8 cellular contexts compared by ENCODE assay signal in the genomic region with DNA sequence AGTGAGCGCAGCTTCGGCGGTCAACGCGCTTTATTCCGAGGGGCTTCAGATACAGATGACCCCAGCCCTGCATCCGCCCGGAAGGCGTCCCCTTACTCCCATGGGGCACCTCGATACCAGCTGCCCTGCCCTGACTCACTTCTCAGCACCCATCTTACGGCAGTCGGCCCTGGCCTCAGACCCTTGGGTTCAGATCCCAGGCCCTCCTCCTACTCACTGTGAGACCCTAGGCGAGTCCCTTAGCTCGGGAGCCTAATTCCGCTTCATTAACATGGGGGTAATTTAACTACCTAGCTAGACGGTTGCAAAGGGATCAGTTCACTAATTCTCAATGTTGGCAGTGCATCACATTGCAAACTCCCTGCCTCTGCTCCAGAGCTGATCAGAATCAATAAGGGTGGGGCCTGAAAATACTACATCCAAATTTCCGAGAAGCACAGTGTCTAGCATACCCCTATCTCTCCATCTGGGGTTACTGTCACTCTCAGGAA. TPM values are rescaled to one million over a fixed set of nuclear protein-coding genes. Genes with fewer than 3 reads are reported as not detected.
DNase-seq lines count a peak whose midpoint lies in the region; ATAC-seq and TF ChIP-seq lines count a peak whose summit lies in the region.

No MANE protein-coding gene starts in this region.

- peaks cover 5% of the 10 kb centered on the region for H3K36me3 Mint-ChIP-seq in memory B cell

- H3K9me3 Mint-ChIP-seq in memory B cell: no peaks in the 10 kb centered on the region

- H3K4me3 Mint-ChIP-seq in memory B cell: peak overlapping the region; percentile 98

- WGBS in upper lobe of left lung, 2 donors: 4 to 11% methylated on average over 7 to 12 of the region's 17 CpGs

- H3K27ac ChIP-seq in Karpas-422 (ENCODE audit: low read length) (peak overlapping the region; percentile 76), breast epithelium (peak overlapping the region; percentile 91 to 99), upper lobe of left lung (peak overlapping the region; percentile 96 to 97 (median 96))

- H3K9me2 ChIP-seq in Karpas-422 (replicated peaks; ENCODE audit: insufficient read depth, low read length): no peaks in the 10 kb centered on the region

- H4K20me1 ChIP-seq in Karpas-422 (ENCODE audit: insufficient read depth, low read depth, low read length): no peaks in the 10 kb centered on the region; the same call in 1 of the 2 replicates

- intact Hi-C loops in breast epithelium (cut with DNase I; ENCODE audit: low total_unique reads): no loop called here

- H3K4me3 ChIP-seq in AG10803 (ENCODE audit: low read length) (peak overlapping the region; percentile 79), Karpas-422 (ENCODE audit: low read length) (peak overlapping the region; percentile 80), breast epithelium (peak overlapping the region; percentile 89 to 91 (median 91)), upper lobe of left lung (peak overlapping the region; percentile 81 to 96 (median 94))

- peak overlapping the region; percentile 99 for H3K27ac Mint-ChIP-seq in memory B cell

- no peaks in the 10 kb centered on the region for H3K27me3 Mint-ChIP-seq in memory B cell

- H3K79me2 ChIP-seq in Karpas-422 (ENCODE audit: low read length): peaks cover 56% of the 10 kb centered on the region

- TF ChIP-seq POLR2A in breast epithelium (IDR thresholded peaks at IDR 0.05) (no peak), upper lobe of left lung (IDR thresholded peaks at IDR 0.05) (peak in 1 of 4 donors; percentile 6)

- H3K4me1 ChIP-seq in Karpas-422 (ENCODE audit: low read length): peaks cover 64% of the 10 kb centered on the region
- peaks cover 5 to 8% of the 10 kb centered on the region in 2 donors for H3K4me1 ChIP-seq in breast epithelium
- H3K4me1 ChIP-seq in upper lobe of left lung: peaks cover 45 to 68% (median 51%) of the 10 kb centered on the region in 4 donors

- no peak for ATAC-seq in memory B cell (ENCODE audit: low read depth)
- peak in 1 of 2 donors; percentile 3 for ATAC-seq in upper lobe of left lung (ENCODE audit: low FRiP score in 2 of 2)
- no peak for ATAC-seq in HG03175 (IDR thresholded peaks at IDR 0.05; ENCODE audit: unreplicated experiment)

- H3K27me3 ChIP-seq in Karpas-422 (ENCODE audit: low read length): no peaks in the 10 kb centered on the region
- no peaks in the 10 kb centered on the region for H3K27me3 ChIP-seq in breast epithelium
- no peaks in the 10 kb centered on the region for H3K27me3 ChIP-seq in upper lobe of left lung

- no peak for TF ChIP-seq EP300 in upper lobe of left lung (IDR thresholded peaks at IDR 0.05)

- H2AFZ ChIP-seq in Karpas-422 (ENCODE audit: low read length): peak overlapping the region; percentile 4; the same call in 1 of the 2 replicates

- H3K36me3 ChIP-seq in Karpas-422 (ENCODE audit: insufficient read depth, low read length) (peaks cover 9% of the 10 kb centered on the region; the same call in 1 of the 2 replicates), breast epithelium (no peaks in the 10 kb centered on the region), upper lobe of left lung (no peaks in the 10 kb centered on the region)

- peak overlapping the region; percentile 90 for H3K9ac ChIP-seq in Karpas-422 (ENCODE audit: low read length)

- H3K4me2 ChIP-seq in Karpas-422 (ENCODE audit: low read depth, low read length, poor library complexity, severe bottlenecking): peak overlapping the region; percentile 76

- peaks cover 47% of the 10 kb centered on the region for H3K4me1 Mint-ChIP-seq in memory B cell

- H3K9me3 ChIP-seq in Karpas-422 (ENCODE audit: low read length) (no peaks in the 10 kb centered on the region), breast epithelium (no peaks in the 10 kb centered on the region), upper lobe of left lung (no peaks in the 10 kb centered on the region)

- DNase-seq in AG10803 (ENCODE audit: low read depth) (no peak), Karpas-422 (peak; percentile 88), breast epithelium (ENCODE audit: low spot score in 2 of 2) (no peak), memory B cell (ENCODE audit: low spot score in 2 of 2) (no peak), upper lobe of left lung (no peak), germinal center (ENCODE audit: low spot score) (no peak)
- no peak for DNase-seq in effector CD8-positive, alpha-beta T cell (lab: John Stamatoyannopoulos, UW)

- no peak for TF ChIP-seq CTCF in AG10803 (conservative IDR thresholded peaks at IDR 0.05; ENCODE audit: low read length)
- no peak for TF ChIP-seq CTCF in breast epithelium (IDR thresholded peaks at IDR 0.05)
- TF ChIP-seq CTCF in upper lobe of left lung (IDR thresholded peaks at IDR 0.05): no peak

RNA-seq across cellular contexts. Expression of gene FLOT2, which starts 0.3 kb away (rescaled TPM):
- total RNA-seq in Karpas-422 (2014; rRNA removed; shearing (Covaris generic); ENCODE audit: low replicate concordance): 35.8 and 57.8 TPM in 2 replicates
- total RNA-seq in breast epithelium: 10 to 100 TPM; 49.8 to 78.3 (median 56.9) TPM
- 100 to 1,000 TPM in 2 of 6 donors, 10 to 100 TPM in 4; 75.4 to 211 (median 85.8) TPM for total RNA-seq in upper lobe of left lung

RNA-seq across cellular contexts. Expression of gene DHRS13, which starts 5.1 kb away (rescaled TPM):
- total RNA-seq in Karpas-422 (2014; rRNA removed; shearing (Covaris generic); ENCODE audit: low replicate concordance): 12.9 and 26.5 TPM in 2 replicates
- 10 to 100 TPM in 2 of 3 donors, 1 to 10 TPM in 1; 3.2 to 20.6 (median 14.2) TPM for total RNA-seq in breast epithelium
- total RNA-seq in upper lobe of left lung: 10 to 100 TPM in 5 of 6 donors, 1 to 10 TPM in 1; 2.1 to 21.8 (median 15.0) TPM

RNA-seq across cellular contexts. Expression of gene ERAL1, which starts 43.0 kb away (rescaled TPM):
- 19.5 and 46.2 TPM in 2 replicates for total RNA-seq in Karpas-422 (2014; rRNA removed; shearing (Covaris generic); ENCODE audit: low replicate concordance)
- total RNA-seq in breast epithelium (10 to 100 TPM; 24.3 to 51.2 (median 26.4) TPM), upper lobe of left lung (10 to 100 TPM; 22.4 to 41.3 (median 27.7) TPM)

RNA-seq across cellular contexts. Expression of gene PHF12, which starts 53.5 kb away (rescaled TPM):
- 38.3 and 44.6 TPM in 2 replicates for total RNA-seq in Karpas-422 (2014; rRNA removed; shearing (Covaris generic); ENCODE audit: low replicate concordance)
- total RNA-seq in breast epithelium: 10 to 100 TPM; 32.2 to 42.9 (median 40.3) TPM
- 100 to 1,000 TPM in 1 of 6 donors, 10 to 100 TPM in 5; 38.8 to 103 (median 62.7) TPM for total RNA-seq in upper lobe of left lung

RNA-seq across cellular contexts. Expression of gene FAM222B, which starts 55.2 kb away (rescaled TPM):
- 8.0 and 9.6 TPM in 2 replicates for total RNA-seq in Karpas-422 (2014; rRNA removed; shearing (Covaris generic); ENCODE audit: low replicate concordance)
- total RNA-seq in breast epithelium (10 to 100 TPM in 2 of 3 donors, 1 to 10 TPM in 1; 9.7 to 12.0 (median 10.5) TPM), upper lobe of left lung (10 to 100 TPM; 16.8 to 23.1 (median 20.1) TPM)
